18 cellular contexts compared by ENCODE assay signal in genomic region chr3:172074027-172074426, GRCh38. TPM values are rescaled to one million over a fixed set of nuclear protein-coding genes. Genes with fewer than 3 reads are reported as not detected.
DNase-seq lines count a peak whose midpoint lies in the region; ATAC-seq and TF ChIP-seq lines count a peak whose summit lies in the region.
"Had no signal": no experiment of that assay in that cellular context is flagged by ENCODE, and none has a peak within 500 bp of the region (broad histone marks: within the 10 kb centered on the region; RNA-seq: fewer than 3 reads in every experiment).

No MANE protein-coding gene starts in this region.

- H3K4me3 Mint-ChIP-seq in CD14-positive monocyte (no peak overlapping the region), osteocyte (ENCODE audit: unreplicated experiment) (no peak overlapping the region)
- H3K4me3 Mint-ChIP-seq in CD4-positive, alpha-beta T cell: no peak overlapping the region
- H3K4me3 Mint-ChIP-seq: activated T-helper 17 cell treated with anti-CD3 and anti-CD28 coated beads, Interleukin-2, amount 50 U/mL, for 72 hours; CD4-positive, CD25-positive, alpha-beta regulatory T cell had no signal

- H3K9me3 Mint-ChIP-seq in CD14-positive monocyte: no peaks in the 10 kb centered on the region
- H3K9me3 Mint-ChIP-seq in osteocyte (ENCODE audit: unreplicated experiment): no peaks in the 10 kb centered on the region
- no peaks in the 10 kb centered on the region for H3K9me3 Mint-ChIP-seq in CD4-positive, alpha-beta T cell
- H3K9me3 Mint-ChIP-seq: activated T-helper 17 cell treated with anti-CD3 and anti-CD28 coated beads, Interleukin-2, amount 50 U/mL, for 72 hours; CD4-positive, CD25-positive, alpha-beta regulatory T cell had no signal

- H3K4me1 Mint-ChIP-seq in CD14-positive monocyte: peaks cover 76% of the 10 kb centered on the region
- H3K4me1 Mint-ChIP-seq in osteocyte (ENCODE audit: unreplicated experiment): peaks cover 62% of the 10 kb centered on the region
- peaks cover under 1% of the 10 kb centered on the region for H3K4me1 Mint-ChIP-seq in CD4-positive, alpha-beta T cell (ENCODE audit: low read depth)

- no peaks in the 10 kb centered on the region for H3K9me3 ChIP-seq in CD4-positive, alpha-beta T cell (ENCODE audit: control insufficient read depth, low read length)
- H3K9me3 ChIP-seq in testis: no peaks in the 10 kb centered on the region
- H3K9me3 ChIP-seq: lower lobe of right lung, MG63, SJSA1, thoracic aorta had no signal

- no peaks in the 10 kb centered on the region for H3K27me3 Mint-ChIP-seq in CD14-positive monocyte (ENCODE audit: low read depth in 3 of 3)
- no peaks in the 10 kb centered on the region for H3K27me3 Mint-ChIP-seq in osteocyte (ENCODE audit: unreplicated experiment)
- H3K27me3 Mint-ChIP-seq in CD4-positive, alpha-beta T cell: no peaks in the 10 kb centered on the region
- H3K27me3 Mint-ChIP-seq: activated T-helper 17 cell treated with anti-CD3 and anti-CD28 coated beads, Interleukin-2, amount 50 U/mL, for 72 hours; CD4-positive, CD25-positive, alpha-beta regulatory T cell had no signal

- DNase-seq in CD14-positive monocyte (ENCODE audit: low spot score) (no peak), NOMO-1 (lab: John Stamatoyannopoulos, UW; ENCODE audit: unreplicated experiment in 2 of 2) (peak; percentile 44 to 74), coronary artery (ENCODE audit: low spot score) (no peak), osteocyte (ENCODE audit: extremely low spot score, unreplicated experiment) (no peak), testis (no peak), NCI-H2081 treated with DMSO at 0.1 percent for 48 hours (lab: John Stamatoyannopoulos, UW) (no peak)
- no peak for DNase-seq in CD4-positive, alpha-beta T cell
- DNase-seq: activated CD4-positive, CD25-positive, alpha-beta regulatory T cell; CD4-positive, CD25-positive, alpha-beta regulatory T cell; effector CD8-positive, alpha-beta T cell; GM23248; lower lobe of right lung; MG63; NCI-H2029 had no signal

- no peak overlapping the region for H3K4me3 ChIP-seq in coronary artery
- no peak overlapping the region for H3K4me3 ChIP-seq in testis
- H3K4me3 ChIP-seq: GM23248, lower lobe of right lung, MG63, SJSA1, thoracic aorta had no signal

- H3K36me3 Mint-ChIP-seq in CD14-positive monocyte (peaks cover 14 to 34% of the 10 kb centered on the region in 2 donors), osteocyte (ENCODE audit: unreplicated experiment) (peaks cover 10% of the 10 kb centered on the region)
- H3K36me3 Mint-ChIP-seq in CD4-positive, alpha-beta T cell (ENCODE audit: low read depth): no peaks in the 10 kb centered on the region

- CTCF ChIA-PET in CD4-positive, alpha-beta T cell (lab: Charles Lee): no interaction called here

- POLR2A ChIA-PET in CD4-positive, alpha-beta T cell (lab: Charles Lee): interaction anchor here (0.9 kb wide), 1 partner anchor 29 kb away, joined by 4 read pairs; no protein-coding TSS in a partner anchor

- no peak for TF ChIP-seq CTCF in CD14-positive monocyte (IDR thresholded peaks at IDR 0.05)
- no peak for TF ChIP-seq CTCF in coronary artery (IDR thresholded peaks at IDR 0.05)
- TF ChIP-seq CTCF in osteocyte (IDR thresholded peaks at IDR 0.05): no peak
- no peak for TF ChIP-seq CTCF in CD4-positive, alpha-beta T cell (IDR thresholded peaks at IDR 0.05)
- TF ChIP-seq CTCF in testis (IDR thresholded peaks at IDR 0.05): no peak

- peaks cover 16% of the 10 kb centered on the region for H3K4me1 ChIP-seq in testis
- H3K4me1 ChIP-seq: SJSA1 had no signal

- no peak for TF ChIP-seq POLR2A in testis (IDR thresholded peaks at IDR 0.05)

- no peaks in the 10 kb centered on the region for H3K36me3 ChIP-seq in testis (ENCODE audit: low read depth, missing control alignments)
- H3K36me3 ChIP-seq: lower lobe of right lung, thoracic aorta had no signal

- H3K27ac Mint-ChIP-seq in CD14-positive monocyte (peak overlapping the region; percentile 87 to 94 (median 92)), osteocyte (ENCODE audit: unreplicated experiment) (peak overlapping the region; percentile 79)
- H3K27ac Mint-ChIP-seq in CD4-positive, alpha-beta T cell: no peak overlapping the region
- H3K27ac Mint-ChIP-seq: activated T-helper 17 cell treated with anti-CD3 and anti-CD28 coated beads, Interleukin-2, amount 50 U/mL, for 72 hours; CD4-positive, CD25-positive, alpha-beta regulatory T cell had no signal

- intact Hi-C loops in CD14-positive monocyte (cut with micrococcal nuclease): loop anchor here in 1 of 2 donors (5.0 kb wide), 1 partner anchor 33 kb away; no protein-coding TSS in a partner anchor
- intact Hi-C loops in CD4-positive, alpha-beta T cell (cut with DNase I, micrococcal nuclease): no loop called here
- intact Hi-C loops in testis (cut with DNase I; ENCODE audit: low total_unique reads): no loop called here

- H3K27me3 ChIP-seq in CD4-positive, alpha-beta T cell (ENCODE audit: control insufficient read depth, insufficient read depth, low read length): no peaks in the 10 kb centered on the region
- H3K27me3 ChIP-seq in testis: no peaks in the 10 kb centered on the region
- H3K27me3 ChIP-seq: MG63, SJSA1 had no signal

- ATAC-seq in CD4-positive, alpha-beta T cell (ENCODE audit: poor library complexity): no peak
- no peak for ATAC-seq in HG03442 (IDR thresholded peaks at IDR 0.05; ENCODE audit: unreplicated experiment)
- ATAC-seq: activated T-helper 17 cell treated with anti-CD3 and anti-CD28 coated beads, Interleukin-2, amount 50 U/mL, for 72 hours had no signal

- H3K27ac ChIP-seq in coronary artery (peak overlapping the region; percentile 12 to 14), testis (no peak overlapping the region)
- H3K27ac ChIP-seq in CD4-positive, alpha-beta T cell (ENCODE audit: low read depth, low read length): no peak overlapping the region
- H3K27ac ChIP-seq: lower lobe of right lung, SJSA1 had no signal

- WGBS in testis, 2 donors: 92 to 93% methylated on average over 2 of the region's 2 CpGs

RNA-seq across cellular contexts. Expression of gene FNDC3B, which starts 34.6 kb away (rescaled TPM):
- 10 to 100 TPM; 25.7 to 36.1 TPM for polyA plus RNA-seq in CD14-positive monocyte
- total RNA-seq in osteocyte: 224 and 240 TPM in 2 replicates
- total RNA-seq in CD4-positive, alpha-beta T cell: 10 to 100 TPM; 26.1 to 28.7 TPM
- total RNA-seq in testis: 10 to 100 TPM; 57.7 to 63.5 TPM
- polyA plus RNA-seq in testis (ENCODE audit: insufficient read depth, low read depth, low replicate concordance): 24.2 TPM

Comparison
In these comparisons a context has a peak if more than half of its experiments do, and no peak if none do; other contexts are left out.
1. DNase-seq: peak in NOMO-1 (2 of 2); none in CD14-positive monocyte (single experiment), coronary artery (single experiment), osteocyte (single experiment), CD4-positive, alpha-beta T cell (0 of 10), testis (single experiment) and NCI-H2081 treated with DMSO at 0.1 percent for 48 hours (single experiment).
2. H3K27ac ChIP-seq: peak in coronary artery (2 of 2); none in CD4-positive, alpha-beta T cell (single experiment) and testis (0 of 2).